20 cellular contexts compared by ENCODE assay signal in genomic region chr22:40250608-40251007, GRCh38.
DNase-seq lines count a peak whose midpoint lies in the region; ATAC-seq and TF ChIP-seq lines count a peak whose summit lies in the region.
"Had no signal": no experiment of that assay in that cellular context is flagged by ENCODE, and none has a peak within 500 bp of the region (broad histone marks: within the 10 kb centered on the region; RNA-seq: fewer than 3 reads in every experiment).

No MANE protein-coding gene starts in this region.

- POLR2A ChIA-PET in activated CD4-positive, alpha-beta memory T cell treated with anti-CD3 and anti-CD28 coated beads for 36 hours (lab: Charles Lee) = interaction anchor here (0.6 to 1.3 kb wide), 5 partner anchors 11 to 150 kb away, joined by 3 to 6 read pairs (median 3); no protein-coding TSS in a partner anchor
- POLR2A ChIA-PET in activated CD4-positive, alpha-beta memory T cell treated with anti-CD3 and anti-CD28 coated beads, Interleukin-2, amount 10 ng/mL, durations not matched to agents 7 days and 5 days (lab: Charles Lee) = no interaction called here

- H3K4me3 Mint-ChIP-seq in activated CD4-positive, alpha-beta memory T cell treated with anti-CD3 and anti-CD28 coated beads for 36 hours = no peak overlapping the region
- no peak overlapping the region for H3K4me3 Mint-ChIP-seq in activated CD4-positive, alpha-beta memory T cell treated with anti-CD3 and anti-CD28 coated beads, Interleukin-2, amount 10 ng/mL, durations not matched to agents 7 days and 5 days
- peak overlapping the region; percentile 33 for H3K4me3 Mint-ChIP-seq in T-helper 17 cell
- H3K4me3 Mint-ChIP-seq in memory B cell = no peak overlapping the region
- H3K4me3 Mint-ChIP-seq: dendritic cell treated with granulocyte-macrophage colony-stimulating factor and Interleukin-4, amounts not matched to agents 40 ng/mL and 50 ng/mL, for 4 days had no signal

- TF ChIP-seq CTCF in GM12865 (IDR thresholded peaks at IDR 0.05; ENCODE audit: insufficient read depth, low read depth, low read length, missing control alignments) = no peak

- peak overlapping the region; percentile 82 for H3K27ac Mint-ChIP-seq in activated CD4-positive, alpha-beta memory T cell treated with anti-CD3 and anti-CD28 coated beads for 36 hours
- no peak overlapping the region for H3K27ac Mint-ChIP-seq in activated CD4-positive, alpha-beta memory T cell treated with anti-CD3 and anti-CD28 coated beads, Interleukin-2, amount 10 ng/mL, durations not matched to agents 7 days and 5 days
- peak overlapping the region; percentile 41 for H3K27ac Mint-ChIP-seq in T-helper 17 cell
- peak overlapping the region; percentile 67 for H3K27ac Mint-ChIP-seq in memory B cell
- H3K27ac Mint-ChIP-seq: dendritic cell treated with granulocyte-macrophage colony-stimulating factor and Interleukin-4, amounts not matched to agents 40 ng/mL and 50 ng/mL, for 4 days had no signal

- no peaks in the 10 kb centered on the region for H3K27me3 Mint-ChIP-seq in activated CD4-positive, alpha-beta memory T cell treated with anti-CD3 and anti-CD28 coated beads for 36 hours
- no peaks in the 10 kb centered on the region for H3K27me3 Mint-ChIP-seq in activated CD4-positive, alpha-beta memory T cell treated with anti-CD3 and anti-CD28 coated beads, Interleukin-2, amount 10 ng/mL, durations not matched to agents 7 days and 5 days
- no peaks in the 10 kb centered on the region for H3K27me3 Mint-ChIP-seq in T-helper 17 cell
- no peaks in the 10 kb centered on the region for H3K27me3 Mint-ChIP-seq in memory B cell
- H3K27me3 Mint-ChIP-seq: dendritic cell treated with granulocyte-macrophage colony-stimulating factor and Interleukin-4, amounts not matched to agents 40 ng/mL and 50 ng/mL, for 4 days had no signal

- H3K36me3 Mint-ChIP-seq in activated CD4-positive, alpha-beta memory T cell treated with anti-CD3 and anti-CD28 coated beads for 36 hours = peaks cover 16% of the 10 kb centered on the region
- H3K36me3 Mint-ChIP-seq in activated CD4-positive, alpha-beta memory T cell treated with anti-CD3 and anti-CD28 coated beads, Interleukin-2, amount 10 ng/mL, durations not matched to agents 7 days and 5 days (ENCODE audit: low read depth) = peaks cover 46% of the 10 kb centered on the region
- H3K36me3 Mint-ChIP-seq in T-helper 17 cell (ENCODE audit: low read depth) (peaks cover 4% of the 10 kb centered on the region), memory B cell (peaks cover 27% of the 10 kb centered on the region)

- H3K4me1 Mint-ChIP-seq in activated CD4-positive, alpha-beta memory T cell treated with anti-CD3 and anti-CD28 coated beads for 36 hours (ENCODE audit: low read depth) = peaks cover 79% of the 10 kb centered on the region
- peaks cover 46% of the 10 kb centered on the region for H3K4me1 Mint-ChIP-seq in activated CD4-positive, alpha-beta memory T cell treated with anti-CD3 and anti-CD28 coated beads, Interleukin-2, amount 10 ng/mL, durations not matched to agents 7 days and 5 days
- H3K4me1 Mint-ChIP-seq in T-helper 17 cell (peaks cover 54% of the 10 kb centered on the region), memory B cell (peaks cover 17% of the 10 kb centered on the region)

- CTCF ChIA-PET in activated CD4-positive, alpha-beta memory T cell treated with anti-CD3 and anti-CD28 coated beads for 36 hours (lab: Charles Lee) = interaction anchor here (0.6 to 1.7 kb wide), 4 partner anchors 12 to 997 kb away, joined by 3 to 5 read pairs (median 4); no protein-coding TSS in a partner anchor
- CTCF ChIA-PET in activated CD4-positive, alpha-beta memory T cell treated with anti-CD3 and anti-CD28 coated beads, Interleukin-2, amount 10 ng/mL, durations not matched to agents 7 days and 5 days (lab: Charles Lee) = interaction anchor here (1.5 kb wide), 1 partner anchor 35 kb away, joined by 5 read pairs; no protein-coding TSS in a partner anchor

- ATAC-seq in T-helper 17 cell (no peak), memory B cell (ENCODE audit: low read depth) (no peak), GM19023 (IDR thresholded peaks at IDR 0.05; ENCODE audit: unreplicated experiment) (no peak)
- ATAC-seq: foreskin keratinocyte, K562, Right ventricle myocardium inferior, upper lobe of right lung had no signal

- H3K9me3 ChIP-seq in T-helper 17 cell (ENCODE audit: control insufficient read depth, low read length, poor library complexity, severe bottlenecking) = no peaks in the 10 kb centered on the region
- H3K9me3 ChIP-seq: prostate gland, upper lobe of right lung had no signal

- peak; percentile 73 for DNase-seq in activated CD4-positive, alpha-beta memory T cell treated with anti-CD3 and anti-CD28 coated beads for 36 hours
- DNase-seq in activated CD4-positive, alpha-beta memory T cell treated with anti-CD3 and anti-CD28 coated beads, Interleukin-2, amount 10 ng/mL, durations not matched to agents 7 days and 5 days = no peak
- DNase-seq in GM12865 (ENCODE audit: low read depth) (peak; percentile 46), T-helper 17 cell (no peak), memory B cell (ENCODE audit: low spot score in 2 of 2) (no peak), Kasumi-1 (lab: John Stamatoyannopoulos, UW) (no peak), NCI-H2171 (lab: John Stamatoyannopoulos, UW) (no peak)
- DNase-seq: C1 segment of cervical spinal cord; foreskin keratinocyte; MV-4-11; NCI-H2081; NCI-H524; stimulated activated naive CD4-positive, alpha-beta T cell; upper lobe of right lung had no signal

- H3K9me3 Mint-ChIP-seq in activated CD4-positive, alpha-beta memory T cell treated with anti-CD3 and anti-CD28 coated beads for 36 hours = no peaks in the 10 kb centered on the region
- no peaks in the 10 kb centered on the region for H3K9me3 Mint-ChIP-seq in activated CD4-positive, alpha-beta memory T cell treated with anti-CD3 and anti-CD28 coated beads, Interleukin-2, amount 10 ng/mL, durations not matched to agents 7 days and 5 days
- no peaks in the 10 kb centered on the region for H3K9me3 Mint-ChIP-seq in memory B cell
- H3K9me3 Mint-ChIP-seq: dendritic cell treated with granulocyte-macrophage colony-stimulating factor and Interleukin-4, amounts not matched to agents 40 ng/mL and 50 ng/mL, for 4 days had no signal

- intact Hi-C loops in activated CD4-positive, alpha-beta memory T cell treated with anti-CD3 and anti-CD28 coated beads for 36 hours (cut with micrococcal nuclease) = loop anchor here (1.0 to 2.0 kb wide), 4 partner anchors 8 to 74 kb away; no protein-coding TSS in a partner anchor

- H3K4me3 ChIP-seq in GM12865 (ENCODE audit: low read depth, low read length) = no peak overlapping the region
- H3K4me3 ChIP-seq: K562, prostate gland, skin epidermis, upper lobe of right lung had no signal

Comparison
In these comparisons a context has a peak if more than half of its experiments do, and no peak if none do; other contexts are left out.
1. DNase-seq: peak in activated CD4-positive, alpha-beta memory T cell treated with anti-CD3 and anti-CD28 coated beads for 36 hours (single experiment) and GM12865 (single experiment); none in activated CD4-positive, alpha-beta memory T cell treated with anti-CD3 and anti-CD28 coated beads, Interleukin-2, amount 10 ng/mL, durations not matched to agents 7 days and 5 days (single experiment), T-helper 17 cell (0 of 3), memory B cell (0 of 2), Kasumi-1 (0 of 2) and NCI-H2171 (single experiment).